21 cellular contexts compared by ENCODE assay signal in the genomic region with DNA sequence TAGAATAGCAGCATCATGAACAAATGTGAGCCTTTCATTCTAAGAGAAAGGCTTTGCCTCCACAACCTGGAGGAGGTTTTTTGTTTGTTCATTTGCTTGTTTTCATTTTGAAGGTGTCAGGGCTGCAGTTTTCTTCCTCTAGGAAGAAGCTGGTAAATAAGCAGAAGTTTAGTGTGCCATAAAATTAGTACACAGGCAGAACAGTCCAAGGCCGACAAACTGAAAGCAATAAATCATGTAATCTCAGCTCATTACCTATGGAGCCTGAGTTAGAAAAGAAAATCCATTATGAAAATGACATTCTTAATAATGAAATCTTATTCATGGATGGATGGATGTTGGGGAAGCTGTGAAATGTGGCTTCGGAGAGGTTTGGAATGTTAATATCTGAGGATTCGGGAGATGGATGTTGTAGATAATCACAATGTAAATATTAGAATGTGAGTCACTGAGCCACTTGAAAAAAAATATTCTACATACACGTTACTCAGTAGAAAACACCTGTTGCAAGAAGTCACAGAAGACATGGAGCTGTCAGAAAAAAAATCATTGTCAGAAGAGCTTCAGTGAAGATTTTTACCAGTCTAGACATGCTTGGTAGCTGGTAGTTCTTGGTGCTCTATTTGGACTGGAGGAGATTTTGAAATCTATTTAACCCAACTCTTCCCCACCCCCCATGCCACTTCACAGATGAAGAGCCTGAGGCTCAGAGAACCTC. TPM values are rescaled to one million over a fixed set of nuclear protein-coding genes. Genes with fewer than 3 reads are reported as not detected.
DNase-seq lines count a peak whose midpoint lies in the region; ATAC-seq, FAIRE-seq and TF ChIP-seq lines count a peak whose summit lies in the region.
"Had no signal": no experiment of that assay in that cellular context is flagged by ENCODE, and none has a peak within 500 bp of the region (broad histone marks: within the 10 kb centered on the region; RNA-seq: fewer than 3 reads in every experiment).

No MANE protein-coding gene starts in this region.

- no peaks in the 10 kb centered on the region for H4K20me1 ChIP-seq in MM.1S (ENCODE audit: insufficient read depth, low read length)

- peak overlapping the region; percentile 26 to 30 for H3K27ac ChIP-seq in small intestine (ENCODE audit: low read depth in 1 of 2, low read length in 1 of 2)
- no peak overlapping the region for H3K27ac ChIP-seq in MM.1S (ENCODE audit: low read length)
- H3K27ac ChIP-seq: C4-2B had no signal

- H3K9ac ChIP-seq in MM.1S (ENCODE audit: low read length), result no peak overlapping the region

- no peak for ATAC-seq in stimulated activated naive CD8-positive, alpha-beta T cell treated with anti-CD3 and anti-CD28 coated beads, Interleukin-15, amount 100 ng/mL, for 72 hours
- no peak for ATAC-seq in GM18868 (IDR thresholded peaks at IDR 0.05; ENCODE audit: unreplicated experiment)
- ATAC-seq: left cardiac atrium; stimulated activated naive B cell treated with anti-CD40 and anti-IgM and Interleukin-4, amounts not matched to agents 10 μg/mL and 1 μg/mL and 100 μg/mL, for 72 hours had no signal

- no peaks in the 10 kb centered on the region for H3K79me2 ChIP-seq in MM.1S (ENCODE audit: low read length)

- H3K4me3 Mint-ChIP-seq in stimulated activated naive CD8-positive, alpha-beta T cell treated with anti-CD3 and anti-CD28 coated beads, Interleukin-15, amount 100 ng/mL, for 72 hours, result no peak overlapping the region
- H3K4me3 Mint-ChIP-seq: activated naive CD4-positive, alpha-beta T cell treated with anti-CD3 and anti-CD28 coated beads, Interleukin-2, amount 50 U/mL, for 24 hours; stimulated activated naive B cell treated with anti-CD40 and anti-IgM and Interleukin-4, amounts not matched to agents 10 μg/mL and 1 μg/mL and 100 μg/mL, for 72 hours; type B pancreatic cell had no signal

- no peak overlapping the region for H3K4me3 ChIP-seq in bronchial epithelial cell (ENCODE audit: low read depth, low read length)
- no peak overlapping the region for H3K4me3 ChIP-seq in small intestine (ENCODE audit: low read depth in 1 of 2, low read length in 2 of 2)
- H3K4me3 ChIP-seq in MM.1S (ENCODE audit: low read length), result no peak overlapping the region
- H3K4me3 ChIP-seq: skin epidermis had no signal

- peak; percentile 31 for DNase-seq in NCI-H345 (lab: John Stamatoyannopoulos, UW)
- DNase-seq in NCI-H345 treated with DMSO at 0.1 percent for 48 hours (lab: John Stamatoyannopoulos, UW; ENCODE audit: unreplicated experiment), result no peak
- peak; percentile 13 for DNase-seq in NCI-H510A (lab: John Stamatoyannopoulos, UW)
- peak; percentile 84 for DNase-seq in bronchial epithelial cell (ENCODE audit: low read depth)
- peak; percentile 84 for DNase-seq in small intestine
- DNase-seq in MM.1S, result no peak
- DNase-seq in stimulated activated naive CD8-positive, alpha-beta T cell treated with anti-CD3 and anti-CD28 coated beads, Interleukin-15, amount 100 ng/mL, for 72 hours, result no peak
- DNase-seq: activated CD4-positive, alpha-beta T cell treated with anti-CD3 and anti-CD28 coated beads for 4 hours; H7; left cardiac atrium; MV-4-11; SIG-M5; stimulated activated naive B cell treated with anti-CD40 and anti-IgM and Interleukin-4, amounts not matched to agents 10 μg/mL and 1 μg/mL and 100 μg/mL, for 72 hours had no signal

- FAIRE-seq in bronchial epithelial cell (lab: Jason Lieb, UNC), result peak; percentile 76
- no peak for FAIRE-seq in small intestine (lab: Jason Lieb, UNC)
- FAIRE-seq: A204.1 had no signal

- no peaks in the 10 kb centered on the region for H3K9me3 ChIP-seq in small intestine (ENCODE audit: control insufficient read depth, low read depth)
- no peaks in the 10 kb centered on the region for H3K9me3 ChIP-seq in MM.1S (replicated peaks; ENCODE audit: insufficient read depth, low read length)

- no peak overlapping the region for H3K27ac Mint-ChIP-seq in stimulated activated naive CD8-positive, alpha-beta T cell treated with anti-CD3 and anti-CD28 coated beads, Interleukin-15, amount 100 ng/mL, for 72 hours
- H3K27ac Mint-ChIP-seq: activated naive CD4-positive, alpha-beta T cell treated with anti-CD3 and anti-CD28 coated beads, Interleukin-2, amount 50 U/mL, for 24 hours; stimulated activated naive B cell treated with anti-CD40 and anti-IgM and Interleukin-4, amounts not matched to agents 10 μg/mL and 1 μg/mL and 100 μg/mL, for 72 hours; type B pancreatic cell had no signal

- H3K27me3 ChIP-seq in bronchial epithelial cell (ENCODE audit: control insufficient read depth, insufficient read depth, low read length), result no peaks in the 10 kb centered on the region
- H3K27me3 ChIP-seq in small intestine (ENCODE audit: control insufficient read depth in 2 of 2, insufficient read depth in 2 of 2, low read length in 2 of 2), result peaks cover 0 to 2% of the 10 kb centered on the region in 2 donors
- H3K27me3 ChIP-seq in MM.1S (replicated peaks; ENCODE audit: insufficient read depth, low read length), result no peaks in the 10 kb centered on the region

- H3K4me1 Mint-ChIP-seq in stimulated activated naive CD8-positive, alpha-beta T cell treated with anti-CD3 and anti-CD28 coated beads, Interleukin-15, amount 100 ng/mL, for 72 hours, result no peaks in the 10 kb centered on the region
- H3K4me1 Mint-ChIP-seq: activated naive CD4-positive, alpha-beta T cell treated with anti-CD3 and anti-CD28 coated beads, Interleukin-2, amount 50 U/mL, for 24 hours; stimulated activated naive B cell treated with anti-CD40 and anti-IgM and Interleukin-4, amounts not matched to agents 10 μg/mL and 1 μg/mL and 100 μg/mL, for 72 hours had no signal

- H3K4me1 ChIP-seq in small intestine (ENCODE audit: control insufficient read depth in 2 of 2, insufficient read depth in 1 of 2, low read depth in 1 of 2, low read length in 1 of 2) (peaks cover 4 to 7% of the 10 kb centered on the region in 2 donors), MM.1S (ENCODE audit: low read length) (no peaks in the 10 kb centered on the region)

- H3K9me2 ChIP-seq in MM.1S (replicated peaks; ENCODE audit: insufficient read depth, low read length), result no peaks in the 10 kb centered on the region

- H3K36me3 ChIP-seq in bronchial epithelial cell (ENCODE audit: control insufficient read depth, insufficient read depth, low read length) (no peaks in the 10 kb centered on the region), small intestine (ENCODE audit: control insufficient read depth in 2 of 2, insufficient read depth in 2 of 2, low read length in 2 of 2) (no peaks in the 10 kb centered on the region), MM.1S (replicated peaks; ENCODE audit: insufficient read depth, low read length) (no peaks in the 10 kb centered on the region)

- H3K27me3 Mint-ChIP-seq in stimulated activated naive CD8-positive, alpha-beta T cell treated with anti-CD3 and anti-CD28 coated beads, Interleukin-15, amount 100 ng/mL, for 72 hours, result peaks cover 50% of the 10 kb centered on the region

- no peak for TF ChIP-seq CTCF in bronchial epithelial cell (IDR thresholded peaks at IDR 0.05; ENCODE audit: insufficient read depth, low read length, severe bottlenecking)
- no peak for TF ChIP-seq CTCF in MM.1S (IDR thresholded peaks at IDR 0.05; ENCODE audit: low read length)

- H3F3A ChIP-seq in MM.1S (ENCODE audit: insufficient read depth, low read length), result no peaks in the 10 kb centered on the region

- no peak overlapping the region for H3K4me2 ChIP-seq in MM.1S (ENCODE audit: low read depth, low read length)

- 10 to 36% (median 19%) methylated on average over 4 of the region's 4 CpGs for WGBS in small intestine, 3 donors

- peaks cover 0 to 4% of the 10 kb centered on the region in 2 donors for H3K9me3 Mint-ChIP-seq in stimulated activated naive CD8-positive, alpha-beta T cell treated with anti-CD3 and anti-CD28 coated beads, Interleukin-15, amount 100 ng/mL, for 72 hours
- H3K9me3 Mint-ChIP-seq: activated naive CD4-positive, alpha-beta T cell treated with anti-CD3 and anti-CD28 coated beads, Interleukin-2, amount 50 U/mL, for 24 hours; type B pancreatic cell had no signal

- no peak overlapping the region for H2AFZ ChIP-seq in MM.1S (ENCODE audit: low read length)

RNA-seq across cellular contexts. Expression of a gene that starts 15.0 kb away (rescaled TPM):
- 21.6 and 34.4 TPM in 2 replicates for total RNA-seq in bronchial epithelial cell
- 10 to 100 TPM in 2 of 3 donors, 1 to 10 TPM in 1; 5.7 to 16.9 (median 12.1) TPM for polyA plus RNA-seq in small intestine

RNA-seq across cellular contexts. Expression of a gene that starts 41.4 kb away (rescaled TPM):
- not detected in 2 replicates for total RNA-seq in bronchial epithelial cell
- polyA plus RNA-seq in small intestine, result under 1 TPM in 1 of 3 donors, not detected in 2; 0.01 TPM
- total RNA-seq: fibroblast of lung, H7, left cardiac atrium, osteocyte had no signal
- polyA plus RNA-seq: fibroblast of lung had no signal

Comparison
In these comparisons a context has a peak if more than half of its experiments do, and no peak if none do; other contexts are left out.
1. DNase-seq: peak in NCI-H345 (single experiment), NCI-H510A (single experiment), bronchial epithelial cell (single experiment) and small intestine (single experiment); none in NCI-H345 treated with DMSO at 0.1 percent for 48 hours (single experiment), MM.1S (single experiment) and stimulated activated naive CD8-positive, alpha-beta T cell treated with anti-CD3 and anti-CD28 coated beads, Interleukin-15, amount 100 ng/mL, for 72 hours (0 of 2).